Comparison of ENCODE assay signal across 1 cellular context in the genomic region with DNA sequence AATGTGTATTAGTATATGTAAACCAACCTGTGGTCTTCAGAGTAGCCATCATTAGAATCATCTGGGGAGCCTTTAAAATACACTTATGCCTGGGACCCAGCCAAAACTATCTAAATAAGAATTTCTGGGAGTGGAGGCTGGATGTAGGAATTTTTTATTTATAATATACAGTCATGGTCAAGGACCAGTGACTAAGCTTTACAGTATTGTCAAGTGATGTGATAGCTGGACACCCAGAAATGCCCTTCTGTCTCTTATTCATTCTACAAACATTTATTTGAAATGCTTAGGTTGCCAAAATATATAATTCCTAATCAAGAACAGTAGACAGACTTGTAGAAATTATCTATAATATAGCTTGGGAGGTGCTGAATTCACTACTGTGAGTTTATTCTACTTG.
TF ChIP-seq lines count a peak whose summit lies in the region.

No MANE protein-coding gene starts in this region.

TF ChIP-seq in SK-N-SH, 30 proteins besides CTCF, POLR2A, EP300 and RAD21 (continued from another document):
- TF ChIP-seq, protein P1, sequence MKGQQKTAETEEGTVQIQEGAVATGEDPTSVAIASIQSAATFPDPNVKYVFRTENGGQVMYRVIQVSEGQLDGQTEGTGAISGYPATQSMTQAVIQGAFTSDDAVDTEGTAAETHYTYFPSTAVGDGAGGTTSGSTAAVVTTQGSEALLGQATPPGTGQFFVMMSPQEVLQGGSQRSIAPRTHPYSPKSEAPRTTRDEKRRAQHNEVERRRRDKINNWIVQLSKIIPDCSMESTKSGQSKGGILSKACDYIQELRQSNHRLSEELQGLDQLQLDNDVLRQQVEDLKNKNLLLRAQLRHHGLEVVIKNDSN (IDR thresholded peaks at IDR 0.05; ENCODE audit: borderline replicate concordance, low read depth): no peak
- TF ChIP-seq RCOR1 (IDR thresholded peaks at IDR 0.05; ENCODE audit: low read length) (no peak), FOXM1 (IDR thresholded peaks at IDR 0.05; ENCODE audit: low read depth) (no peak), TEAD4 (IDR thresholded peaks at IDR 0.05; ENCODE audit: borderline replicate concordance, insufficient read depth) (0 out of 2 replicates have a peak, but pooled peaks have one; percentile 24), MXI1 (IDR thresholded peaks at IDR 0.05; ENCODE audit: low read depth, low read length) (no peak), RFX5 (IDR thresholded peaks at IDR 0.05; ENCODE audit: low read length) (no peak), CHD2 (IDR thresholded peaks at IDR 0.05; ENCODE audit: low read length, partially characterized antibody) (no peak), EZH2phosphoT487 (IDR thresholded peaks at IDR 0.05; ENCODE audit: borderline replicate concordance, low read depth) (no peak), YY1 (IDR thresholded peaks at IDR 0.05; ENCODE audit: low read depth) (no peak), POLR2AphosphoS5 (IDR thresholded peaks at IDR 0.05; ENCODE audit: low read depth, low read length) (no peak), NFIC (IDR thresholded peaks at IDR 0.05; ENCODE audit: borderline replicate concordance) (peak; percentile 41; the same call in 1 of the 2 replicates), SIN3A (IDR thresholded peaks at IDR 0.05; ENCODE audit: borderline replicate concordance, low read depth, low read length) (no peak), FOSL2 (IDR thresholded peaks at IDR 0.05; ENCODE audit: borderline replicate concordance, low read depth) (0 out of 2 replicates have a peak, but pooled peaks have one; percentile 27), GABPA (IDR thresholded peaks at IDR 0.05; ENCODE audit: low read depth) (no peak), NRF1 (IDR thresholded peaks at IDR 0.05; ENCODE audit: low read depth, low read length) (no peak), TCF12 (IDR thresholded peaks at IDR 0.05) (peak; percentile 31), SMC3 (IDR thresholded peaks at IDR 0.05; ENCODE audit: low read depth, low read length) (no peak)
- TF ChIP-seq, protein P2, sequence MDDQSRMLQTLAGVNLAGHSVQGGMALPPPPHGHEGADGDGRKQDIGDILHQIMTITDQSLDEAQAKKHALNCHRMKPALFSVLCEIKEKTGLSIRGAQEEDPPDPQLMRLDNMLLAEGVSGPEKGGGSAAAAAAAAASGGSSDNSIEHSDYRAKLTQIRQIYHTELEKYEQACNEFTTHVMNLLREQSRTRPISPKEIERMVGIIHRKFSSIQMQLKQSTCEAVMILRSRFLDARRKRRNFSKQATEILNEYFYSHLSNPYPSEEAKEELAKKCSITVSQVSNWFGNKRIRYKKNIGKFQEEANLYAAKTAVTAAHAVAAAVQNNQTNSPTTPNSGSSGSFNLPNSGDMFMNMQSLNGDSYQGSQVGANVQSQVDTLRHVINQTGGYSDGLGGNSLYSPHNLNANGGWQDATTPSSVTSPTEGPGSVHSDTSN (IDR thresholded peaks at IDR 0.05): peak; percentile 30; the same call in 1 of the 2 replicates
- TF ChIP-seq, protein P3, sequence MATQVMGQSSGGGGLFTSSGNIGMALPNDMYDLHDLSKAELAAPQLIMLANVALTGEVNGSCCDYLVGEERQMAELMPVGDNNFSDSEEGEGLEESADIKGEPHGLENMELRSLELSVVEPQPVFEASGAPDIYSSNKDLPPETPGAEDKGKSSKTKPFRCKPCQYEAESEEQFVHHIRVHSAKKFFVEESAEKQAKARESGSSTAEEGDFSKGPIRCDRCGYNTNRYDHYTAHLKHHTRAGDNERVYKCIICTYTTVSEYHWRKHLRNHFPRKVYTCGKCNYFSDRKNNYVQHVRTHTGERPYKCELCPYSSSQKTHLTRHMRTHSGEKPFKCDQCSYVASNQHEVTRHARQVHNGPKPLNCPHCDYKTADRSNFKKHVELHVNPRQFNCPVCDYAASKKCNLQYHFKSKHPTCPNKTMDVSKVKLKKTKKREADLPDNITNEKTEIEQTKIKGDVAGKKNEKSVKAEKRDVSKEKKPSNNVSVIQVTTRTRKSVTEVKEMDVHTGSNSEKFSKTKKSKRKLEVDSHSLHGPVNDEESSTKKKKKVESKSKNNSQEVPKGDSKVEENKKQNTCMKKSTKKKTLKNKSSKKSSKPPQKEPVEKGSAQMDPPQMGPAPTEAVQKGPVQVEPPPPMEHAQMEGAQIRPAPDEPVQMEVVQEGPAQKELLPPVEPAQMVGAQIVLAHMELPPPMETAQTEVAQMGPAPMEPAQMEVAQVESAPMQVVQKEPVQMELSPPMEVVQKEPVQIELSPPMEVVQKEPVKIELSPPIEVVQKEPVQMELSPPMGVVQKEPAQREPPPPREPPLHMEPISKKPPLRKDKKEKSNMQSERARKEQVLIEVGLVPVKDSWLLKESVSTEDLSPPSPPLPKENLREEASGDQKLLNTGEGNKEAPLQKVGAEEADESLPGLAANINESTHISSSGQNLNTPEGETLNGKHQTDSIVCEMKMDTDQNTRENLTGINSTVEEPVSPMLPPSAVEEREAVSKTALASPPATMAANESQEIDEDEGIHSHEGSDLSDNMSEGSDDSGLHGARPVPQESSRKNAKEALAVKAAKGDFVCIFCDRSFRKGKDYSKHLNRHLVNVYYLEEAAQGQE (IDR thresholded peaks at IDR 0.05; ENCODE audit: low read depth, low read length): no peak
- TF ChIP-seq, protein P4, sequence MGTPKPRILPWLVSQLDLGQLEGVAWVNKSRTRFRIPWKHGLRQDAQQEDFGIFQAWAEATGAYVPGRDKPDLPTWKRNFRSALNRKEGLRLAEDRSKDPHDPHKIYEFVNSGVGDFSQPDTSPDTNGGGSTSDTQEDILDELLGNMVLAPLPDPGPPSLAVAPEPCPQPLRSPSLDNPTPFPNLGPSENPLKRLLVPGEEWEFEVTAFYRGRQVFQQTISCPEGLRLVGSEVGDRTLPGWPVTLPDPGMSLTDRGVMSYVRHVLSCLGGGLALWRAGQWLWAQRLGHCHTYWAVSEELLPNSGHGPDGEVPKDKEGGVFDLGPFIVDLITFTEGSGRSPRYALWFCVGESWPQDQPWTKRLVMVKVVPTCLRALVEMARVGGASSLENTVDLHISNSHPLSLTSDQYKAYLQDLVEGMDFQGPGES (IDR thresholded peaks at IDR 0.05; ENCODE audit: low read depth, low read length): no peak
